In genomic region chr2:62112192-62112591, GRCh38 we compare ENCODE assay signal across 17 cellular contexts.
DNase-seq lines count a peak whose midpoint lies in the region; ATAC-seq and TF ChIP-seq lines count a peak whose summit lies in the region.
"Had no signal": no experiment of that assay in that cellular context is flagged by ENCODE, and none has a peak within 500 bp of the region (broad histone marks: within the 10 kb centered on the region; RNA-seq: fewer than 3 reads in every experiment).

No MANE protein-coding gene starts in this region.

- H3K9ac ChIP-seq in neuronal stem cell (ENCODE audit: low read depth, low read length, poor library complexity): no peak overlapping the region

- H2BK15ac ChIP-seq in neuronal stem cell (ENCODE audit: low read length): no peak overlapping the region

- peak overlapping the region; percentile 45 for H2AFZ ChIP-seq in neuronal stem cell (ENCODE audit: low read length)

- no peaks in the 10 kb centered on the region for H3K9me3 ChIP-seq in neuronal stem cell (replicated peaks in 1 of 2; ENCODE audit: control insufficient read depth in 2 of 2, insufficient read depth in 1 of 2, low read depth in 1 of 2, low read length in 2 of 2)
- H3K9me3 ChIP-seq: A549, tibial nerve had no signal

- H4K8ac ChIP-seq in neuronal stem cell (ENCODE audit: low read depth, low read length): no peak overlapping the region

- H3K18ac ChIP-seq in neuronal stem cell (ENCODE audit: low read length): no peak overlapping the region

- H3K4me2 ChIP-seq in neuronal stem cell (ENCODE audit: insufficient read depth, low read length, poor library complexity, severe bottlenecking): no peak overlapping the region
- H3K4me2 ChIP-seq: A549 had no signal

- DNase-seq in AG09309 (ENCODE audit: low read depth) (peak; percentile 13), LHCN-M2 (ENCODE audit: low read depth) (peak; percentile 5), epithelial cell of prostate (ENCODE audit: low read depth, low spot score) (peak; percentile 5), neuronal stem cell (ENCODE audit: low spot score) (no peak), chondrocyte (ENCODE audit: low spot score) (no peak)
- no peak for DNase-seq in activated naive CD4-positive, alpha-beta T cell treated with anti-CD3 and anti-CD28 coated beads, Interleukin-2, amount 50 U/mL, for 16 hours
- DNase-seq: activated T-cell treated with anti-CD3 and anti-CD28 coated beads, Interleukin-2, amount 50 U/mL, for 24 hours; erythroblast; immature natural killer cell; NCI-H1930; NK-92 treated with Interleukin-12 subunit alpha and Interleukin-12 subunit beta, amount 100 ng/mL, for 24 hours had no signal

- H3K4me1 Mint-ChIP-seq in chondrocyte (ENCODE audit: low read depth): peaks cover 16% of the 10 kb centered on the region

- H3K36me3 ChIP-seq in neuronal stem cell (replicated peaks in 1 of 2; ENCODE audit: control insufficient read depth in 2 of 2, insufficient read depth in 2 of 2, low read length in 2 of 2): no peaks in the 10 kb centered on the region
- H3K36me3 ChIP-seq: tibial nerve had no signal

- H2BK12ac ChIP-seq in neuronal stem cell (ENCODE audit: low read length): no peak overlapping the region

- H3K79me1 ChIP-seq in neuronal stem cell (ENCODE audit: low read depth, low read length): no peaks in the 10 kb centered on the region

- no peak for TF ChIP-seq CTCF in AG09309 (IDR thresholded peaks at IDR 0.05; ENCODE audit: control insufficient read depth, insufficient read depth, low read depth, low read length, missing control alignments)
- TF ChIP-seq CTCF in chondrocyte (IDR thresholded peaks at IDR 0.05): no peak

- no peaks in the 10 kb centered on the region for H3K27me3 ChIP-seq in neuronal stem cell (ENCODE audit: control insufficient read depth in 3 of 3, insufficient read depth in 3 of 3, low read depth in 1 of 3, low read length in 3 of 3)
- H3K27me3 ChIP-seq: tibial nerve had no signal

- peaks cover 6% of the 10 kb centered on the region in 2 donors for H3K4me1 ChIP-seq in neuronal stem cell (ENCODE audit: control insufficient read depth in 2 of 2, insufficient read depth in 1 of 2, low read depth in 1 of 2, low read length in 2 of 2)
- H3K4me1 ChIP-seq: A549 had no signal

- H3K27ac Mint-ChIP-seq in chondrocyte (ENCODE audit: unreplicated experiment): no peak overlapping the region
- H3K27ac Mint-ChIP-seq: activated T-cell treated with anti-CD3 and anti-CD28 coated beads, Interleukin-2, amount 50 U/mL, for 24 hours had no signal

- no peak overlapping the region for H2BK120ac ChIP-seq in neuronal stem cell (ENCODE audit: low read depth, low read length)

- H3K4me3 Mint-ChIP-seq in chondrocyte (ENCODE audit: unreplicated experiment): no peak overlapping the region
- H3K4me3 Mint-ChIP-seq: activated T-cell treated with anti-CD3 and anti-CD28 coated beads, Interleukin-2, amount 50 U/mL, for 24 hours; immature natural killer cell had no signal

- no peak overlapping the region for H3K4ac ChIP-seq in neuronal stem cell (ENCODE audit: low read length)

- H2AK5ac ChIP-seq in neuronal stem cell (ENCODE audit: low read depth, low read length): no peak overlapping the region

- H3K9me3 Mint-ChIP-seq in chondrocyte (ENCODE audit: low read depth): no peaks in the 10 kb centered on the region
- H3K9me3 Mint-ChIP-seq: activated T-cell treated with anti-CD3 and anti-CD28 coated beads, Interleukin-2, amount 50 U/mL, for 24 hours; immature natural killer cell had no signal

- no peak overlapping the region for H3K14ac ChIP-seq in neuronal stem cell (ENCODE audit: low read length)

- H2BK5ac ChIP-seq in neuronal stem cell (ENCODE audit: low read length): no peak overlapping the region

- ATAC-seq in GM19023 (IDR thresholded peaks at IDR 0.05; ENCODE audit: unreplicated experiment): no peak
- ATAC-seq in HG02798 (IDR thresholded peaks at IDR 0.05; ENCODE audit: poor library complexity, unreplicated experiment): no peak
- ATAC-seq: A549; activated CD4-positive, CD25-positive, alpha-beta regulatory T cell treated with anti-CD3 and anti-CD28 coated beads, Interleukin-2, amount 50 U/mL, for 24 hours; K562 had no signal

- no peak overlapping the region for H3K4me3 ChIP-seq in AG09309 (ENCODE audit: control insufficient read depth, low read depth, low read length)
- no peak overlapping the region for H3K4me3 ChIP-seq in neuronal stem cell (ENCODE audit: low read length in 2 of 2)
- H3K4me3 ChIP-seq: A549, K562, tibial nerve had no signal

- no peak overlapping the region for H3K23ac ChIP-seq in neuronal stem cell (ENCODE audit: low read depth, low read length, poor library complexity)

- H3K27ac ChIP-seq in epithelial cell of prostate (peak overlapping the region; percentile 6), neuronal stem cell (replicated peaks; ENCODE audit: low read length) (no peak overlapping the region)
- H3K27ac ChIP-seq: A549 had no signal

- no peak overlapping the region for H4K91ac ChIP-seq in neuronal stem cell (ENCODE audit: low read depth, low read length, poor library complexity)

- no peaks in the 10 kb centered on the region for H3K27me3 Mint-ChIP-seq in chondrocyte (ENCODE audit: low read depth)
- H3K27me3 Mint-ChIP-seq: activated T-cell treated with anti-CD3 and anti-CD28 coated beads, Interleukin-2, amount 50 U/mL, for 24 hours had no signal

- peaks cover 1% of the 10 kb centered on the region for H3K36me3 Mint-ChIP-seq in chondrocyte (ENCODE audit: low read depth)

- WGBS in neuronal stem cell (ENCODE audit: extremely low coverage in 2 of 2, insufficient read length in 2 of 2, insufficient replicate concordance in 1 of 2), 2 donors: no CpG with 5 or more reads among the region's 2 CpGs

Comparison
In these comparisons a context has a peak if more than half of its experiments do, and no peak if none do; other contexts are left out.
1. DNase-seq: peak in AG09309 (single experiment), LHCN-M2 (single experiment) and epithelial cell of prostate (single experiment); none in neuronal stem cell (single experiment), chondrocyte (single experiment) and activated naive CD4-positive, alpha-beta T cell treated with anti-CD3 and anti-CD28 coated beads, Interleukin-2, amount 50 U/mL, for 16 hours (single experiment).